Comparison of ENCODE assay signal across 27 cellular contexts in the genomic region with DNA sequence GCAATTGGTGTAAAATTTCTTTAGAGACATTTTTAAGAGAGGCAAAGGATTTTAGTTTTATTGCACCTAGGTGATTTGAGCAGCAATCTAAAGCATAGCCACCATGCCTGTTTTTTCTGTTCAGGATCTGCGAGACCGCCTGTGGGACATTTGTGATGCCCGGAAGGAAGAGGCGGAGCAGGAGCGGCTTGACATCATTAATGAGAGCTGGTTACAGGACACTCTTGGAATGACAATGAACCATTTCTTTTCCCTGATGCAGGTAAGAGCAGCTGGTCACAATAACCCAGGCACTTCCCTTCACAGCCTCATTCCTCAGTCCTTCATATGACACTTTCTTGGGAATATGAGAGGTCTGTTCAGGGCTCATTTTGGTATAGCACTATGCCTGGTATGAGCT.
"Had no signal": no experiment of that assay in that cellular context is flagged by ENCODE, and none has a peak within 500 bp of the region (broad histone marks: within the 10 kb centered on the region; RNA-seq: fewer than 3 reads in every experiment).

No MANE protein-coding gene starts in this region.

- H3K36me3 Mint-ChIP-seq: activated CD4-positive, alpha-beta memory T cell treated with anti-CD3 and anti-CD28 coated beads for 36 hours had no signal

- H3K4me1 ChIP-seq: adrenal gland, Peyer's patch, SJCRH30 had no signal

- H3K27ac Mint-ChIP-seq: activated CD4-positive, alpha-beta memory T cell treated with anti-CD3 and anti-CD28 coated beads for 36 hours; activated CD4-positive, alpha-beta T cell treated with anti-CD3 and anti-CD28 coated beads, Interleukin-2, amount 10 ng/mL, durations not matched to agents 7 days and 5 days; activated naive CD4-positive, alpha-beta T cell treated with anti-CD3 and anti-CD28 coated beads, Interleukin-2, amount 10 ng/mL, durations not matched to agents 7 days and 5 days; activated naive CD8-positive, alpha-beta T cell treated with anti-CD3 and anti-CD28 coated beads, Interleukin-2, amount 10 ng/mL, durations not matched to agents 7 days and 5 days had no signal

- H3K4me2 ChIP-seq: SK-N-SH had no signal

- H3K27me3 ChIP-seq: adrenal gland, Peyer's patch, SJCRH30 had no signal

- H3K27me3 Mint-ChIP-seq: activated CD4-positive, alpha-beta memory T cell treated with anti-CD3 and anti-CD28 coated beads for 36 hours; activated CD4-positive, alpha-beta T cell treated with anti-CD3 and anti-CD28 coated beads, Interleukin-2, amount 10 ng/mL, durations not matched to agents 7 days and 5 days; activated naive CD4-positive, alpha-beta T cell treated with anti-CD3 and anti-CD28 coated beads, Interleukin-2, amount 10 ng/mL, durations not matched to agents 7 days and 5 days; activated naive CD8-positive, alpha-beta T cell treated with anti-CD3 and anti-CD28 coated beads, Interleukin-2, amount 10 ng/mL, durations not matched to agents 7 days and 5 days had no signal

- DNase-seq: activated CD4-positive, alpha-beta memory T cell treated with anti-CD3 and anti-CD28 coated beads for 36 hours; activated CD4-positive, alpha-beta T cell treated with anti-CD3 and anti-CD28 coated beads, Interleukin-2, amount 10 ng/mL, durations not matched to agents 7 days and 5 days; activated CD8-positive, alpha-beta memory T cell treated with anti-CD3 and anti-CD28 coated beads for 24 hours; activated gamma-delta T cell; activated naive CD4-positive, alpha-beta T cell treated with anti-CD3 and anti-CD28 coated beads, Interleukin-2, amount 10 ng/mL, durations not matched to agents 7 days and 5 days; activated naive CD8-positive, alpha-beta T cell treated with anti-CD3 and anti-CD28 coated beads, Interleukin-2, amount 10 ng/mL, durations not matched to agents 7 days and 5 days; activated T-cell treated with anti-CD3 and anti-CD28 coated beads, Interleukin-2, amount 50 U/mL, for 4 hours; adrenal gland; anterior cingulate cortex; cerebellar nuclear complex; Kasumi-1; KBM-7; NCI-H1048; NCI-H146; NCI-H187 treated with DMSO at 0.1 percent for 48 hours; NCI-H2081 treated with DMSO at 0.1 percent for 48 hours; NCI-H2171 treated with DMSO at 0.1 percent for 48 hours; NCI-H226; NCI-H526; NCI-H774; OCI-M1; Peyer's patch; Right ventricle myocardium superior; SJCRH30; SK-N-SH; SW 1271 had no signal

- H3K9me3 ChIP-seq: adrenal gland, Peyer's patch, SJCRH30, SK-N-SH had no signal

- H3K9me3 Mint-ChIP-seq: activated naive CD4-positive, alpha-beta T cell treated with anti-CD3 and anti-CD28 coated beads, Interleukin-2, amount 10 ng/mL, durations not matched to agents 7 days and 5 days had no signal

- ATAC-seq: activated T-cell treated with anti-CD3 and anti-CD28 coated beads, Interleukin-2, amount 50 U/mL, for 4 hours had no signal

- H3K4me3 ChIP-seq: adrenal gland, Peyer's patch, SJCRH30 had no signal

- H3K9ac ChIP-seq: SK-N-SH had no signal

- H3K27ac ChIP-seq: adrenal gland, Peyer's patch, RWPE1, SJCRH30 had no signal

- H3K36me3 ChIP-seq: adrenal gland, Peyer's patch, SJCRH30 had no signal

- H3K4me3 Mint-ChIP-seq: activated CD4-positive, alpha-beta memory T cell treated with anti-CD3 and anti-CD28 coated beads for 36 hours; activated CD4-positive, alpha-beta T cell treated with anti-CD3 and anti-CD28 coated beads, Interleukin-2, amount 10 ng/mL, durations not matched to agents 7 days and 5 days; activated naive CD4-positive, alpha-beta T cell treated with anti-CD3 and anti-CD28 coated beads, Interleukin-2, amount 10 ng/mL, durations not matched to agents 7 days and 5 days; activated naive CD8-positive, alpha-beta T cell treated with anti-CD3 and anti-CD28 coated beads, Interleukin-2, amount 10 ng/mL, durations not matched to agents 7 days and 5 days; activated T-cell treated with anti-CD3 and anti-CD28 coated beads, Interleukin-2, amount 50 U/mL, for 4 hours had no signal
